7 cellular contexts compared by ENCODE assay signal in the genomic region with DNA sequence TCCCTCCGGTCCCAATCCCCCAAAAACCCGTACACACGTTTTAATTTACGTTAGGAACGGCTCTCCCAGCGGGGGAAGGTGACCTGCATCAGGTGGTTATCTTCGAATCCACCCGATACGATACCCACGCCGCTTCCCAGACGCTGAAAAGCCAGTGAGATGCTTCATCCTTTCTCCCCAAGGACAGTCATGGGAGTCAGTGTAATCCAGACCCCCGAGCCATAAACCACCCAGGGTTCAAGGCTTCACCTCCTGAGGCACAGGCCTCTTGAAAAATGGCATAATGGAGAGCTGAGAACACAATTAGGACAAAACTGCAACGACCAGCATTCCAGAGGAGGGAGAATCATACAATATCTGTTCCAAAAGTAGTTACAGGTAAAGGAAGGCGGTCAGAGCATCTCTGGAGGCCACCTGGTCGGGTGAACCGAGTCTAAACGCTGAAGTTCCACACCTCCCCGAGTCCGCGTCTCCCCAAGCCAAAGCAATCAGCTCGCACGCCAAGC.
DNase-seq lines count a peak whose midpoint lies in the region; TF ChIP-seq lines count a peak whose summit lies in the region.

No MANE protein-coding gene starts in this region.

- DNase-seq in GM06990 (ENCODE audit: extremely low read depth, insufficient read length) (no peak), choroid plexus epithelial cell (ENCODE audit: low read depth) (no peak), COLO829 (ENCODE audit: low spot score) (no peak), NCI-H1694 treated with DMSO at 0.1 percent for 48 hours (lab: John Stamatoyannopoulos, UW) (no peak)
- no peak for DNase-seq in activated effector memory CD4-positive, alpha-beta T cell treated with Interleukin-2 at 50 U/mL for 16 hours

- H3K4me3 ChIP-seq in GM06990 (replicated peaks; ENCODE audit: low read depth, low read length) (peak overlapping the region; percentile 63), KMS-11 (IDR thresholded peaks at IDR 0.05; ENCODE audit: insufficient read depth, low read depth, low read length) (no peak overlapping the region), choroid plexus epithelial cell (ENCODE audit: low read depth, low read length) (peak overlapping the region; percentile 60), mucosa of stomach (ENCODE audit: low read length) (peak overlapping the region; percentile 32)

- H3K36me3 ChIP-seq in GM06990 (ENCODE audit: control insufficient read depth, insufficient read depth, low read length): no peaks in the 10 kb centered on the region
- H3K36me3 ChIP-seq in KMS-11 (ENCODE audit: insufficient read depth): no peaks in the 10 kb centered on the region
- H3K36me3 ChIP-seq in mucosa of stomach (ENCODE audit: control insufficient read depth, insufficient read depth, low read length): no peaks in the 10 kb centered on the region

- peaks cover 5% of the 10 kb centered on the region for H3K4me1 ChIP-seq in KMS-11 (ENCODE audit: low read depth, poor library complexity, severe bottlenecking)
- peaks cover 4% of the 10 kb centered on the region for H3K4me1 ChIP-seq in mucosa of stomach (ENCODE audit: control insufficient read depth, insufficient read depth, low read length)

- no peaks in the 10 kb centered on the region for H3K9me3 ChIP-seq in mucosa of stomach (ENCODE audit: control insufficient read depth, low read length)

- no peaks in the 10 kb centered on the region for H3K79me2 ChIP-seq in KMS-11 (ENCODE audit: insufficient read depth, low read depth)

- no peaks in the 10 kb centered on the region; the same call in 1 of the 2 replicates for H3K27me3 ChIP-seq in GM06990 (replicated peaks; ENCODE audit: control insufficient read depth, insufficient read depth, low read length)
- H3K27me3 ChIP-seq in KMS-11 (ENCODE audit: insufficient read depth, low read depth): no peaks in the 10 kb centered on the region
- peaks cover 14% of the 10 kb centered on the region for H3K27me3 ChIP-seq in mucosa of stomach (ENCODE audit: control insufficient read depth, insufficient read depth, low read length)

- peak overlapping the region; percentile 85 for H3K4me2 ChIP-seq in KMS-11

- peak overlapping the region; percentile 97 for H2AFZ ChIP-seq in KMS-11 (ENCODE audit: low read depth)

- H3K27ac ChIP-seq in KMS-11: no peak overlapping the region

- H3K9ac ChIP-seq in KMS-11 (peak overlapping the region; percentile 64; the same call in 1 of the 2 replicates), mucosa of stomach (ENCODE audit: low read length) (peak overlapping the region; percentile 70)

- no peaks in the 10 kb centered on the region for H4K20me1 ChIP-seq in KMS-11 (ENCODE audit: insufficient read depth)

- TF ChIP-seq CTCF in GM06990 (IDR thresholded peaks at IDR 0.05; ENCODE audit: insufficient read depth, low read length, poor library complexity, severe bottlenecking): no peak
- no peak for TF ChIP-seq CTCF in KMS-11 (conservative IDR thresholded peaks at IDR 0.05; ENCODE audit: low read depth, low read length)
- TF ChIP-seq CTCF in choroid plexus epithelial cell (conservative IDR thresholded peaks at IDR 0.05; ENCODE audit: low read depth, low read length): no peak
